In the genomic region with DNA sequence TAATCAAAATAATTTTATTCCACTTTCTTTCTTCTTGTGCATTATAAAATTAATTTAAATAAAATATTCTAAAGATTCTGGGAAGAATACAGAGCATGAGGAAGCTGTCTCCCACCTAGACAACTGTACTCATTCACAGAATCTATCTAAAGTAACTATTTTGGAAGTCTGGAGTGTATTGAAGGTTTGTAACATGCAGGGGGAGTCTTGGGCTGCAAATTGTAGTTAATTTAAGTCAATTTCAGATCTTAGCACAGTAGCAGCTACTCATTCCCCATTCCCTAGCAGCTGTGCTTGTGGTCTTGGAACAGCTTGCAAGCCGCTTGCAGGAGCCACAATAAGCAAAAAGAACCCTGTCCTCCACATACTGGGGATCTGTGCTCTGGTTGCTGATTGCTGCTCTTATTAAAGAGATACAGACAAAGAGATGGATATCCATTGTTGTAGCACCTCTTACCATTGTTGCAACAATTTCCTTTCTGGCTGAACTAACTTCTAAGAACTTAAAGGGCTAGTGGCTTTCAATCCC, we compare ENCODE assay signal across 31 cellular contexts.
DNase-seq lines count a peak whose midpoint lies in the region; ATAC-seq and TF ChIP-seq lines count a peak whose summit lies in the region.
"Had no signal": no experiment of that assay in that cellular context is flagged by ENCODE, and none has a peak within 500 bp of the region (broad histone marks: within the 10 kb centered on the region; RNA-seq: fewer than 3 reads in every experiment).

No MANE protein-coding gene starts in this region.

- no peak overlapping the region for H3K4me2 ChIP-seq in fibroblast of lung (ENCODE audit: extremely low read depth, insufficient read depth, low read length)
- peak overlapping the region; percentile 24 for H3K4me2 ChIP-seq in neural progenitor cell
- H3K4me2 ChIP-seq: KMS-11 had no signal

- peaks cover 3% of the 10 kb centered on the region for H3K27me3 Mint-ChIP-seq in neural progenitor cell (ENCODE audit: insufficient read depth, low read depth)
- H3K27me3 Mint-ChIP-seq: activated CD4-positive, alpha-beta T cell treated with anti-CD3 and anti-CD28 coated beads, Interleukin-2, amount 10 ng/mL, durations not matched to agents 24 days and 14 days; activated naive CD4-positive, alpha-beta T cell treated with anti-CD3 and anti-CD28 coated beads, Interleukin-2, amount 50 U/mL, for 24 hours; stimulated activated naive CD8-positive, alpha-beta T cell treated with anti-CD3 and anti-CD28 coated beads, Interleukin-15, Interleukin-2, amounts not matched to agents 100 ng/mL and 50 ng/mL, for 24 hours had no signal

- no peaks in the 10 kb centered on the region for H3K36me3 Mint-ChIP-seq in neural progenitor cell
- H3K36me3 Mint-ChIP-seq: activated naive CD4-positive, alpha-beta T cell treated with anti-CD3 and anti-CD28 coated beads, Interleukin-2, amount 50 U/mL, for 24 hours; CD14-positive monocyte had no signal

- H4K20me1 ChIP-seq in fibroblast of lung (ENCODE audit: control insufficient read depth, extremely low read depth, insufficient read depth, low read length), result no peaks in the 10 kb centered on the region
- H4K20me1 ChIP-seq in neural progenitor cell (ENCODE audit: low read depth), result no peaks in the 10 kb centered on the region

- H3K9me3 ChIP-seq in fibroblast of lung (ENCODE audit: control insufficient read depth, insufficient read depth, low read depth, low read length), result no peaks in the 10 kb centered on the region
- peaks cover 5% of the 10 kb centered on the region for H3K9me3 ChIP-seq in neural progenitor cell (ENCODE audit: low read depth)
- H3K9me3 ChIP-seq: colonic mucosa, Peyer's patch, testis had no signal

- peak; percentile 53 for DNase-seq in NCI-H146 (lab: John Stamatoyannopoulos, UW)
- DNase-seq in NCI-H146 treated with DMSO at 0.1 percent for 48 hours (lab: John Stamatoyannopoulos, UW; ENCODE audit: unreplicated experiment), result no peak
- DNase-seq in OCI-M1 (lab: John Stamatoyannopoulos, UW), result peak; percentile 40
- peak; percentile 4 to 50 for DNase-seq in fibroblast of lung (ENCODE audit: low read depth in 2 of 2)
- DNase-seq in neural progenitor cell (ENCODE audit: low spot score), result peak; percentile 55
- DNase-seq in activated CD4-positive, CD25-positive, alpha-beta regulatory T cell treated with anti-CD3 and anti-CD28 coated beads, Interleukin-2, amount 50 U/mL, for 72 hours, result no peak
- DNase-seq: 8988T; activated CD4-positive, alpha-beta T cell treated with anti-CD3 and anti-CD28 coated beads, Interleukin-2, amount 10 ng/mL, durations not matched to agents 24 days and 14 days; amygdala; colonic mucosa; effector CD8-positive, alpha-beta T cell; H7; head of caudate nucleus; kidney; NCI-H1436; NCI-H69; Peyer's patch; right cardiac atrium; SHP77; stimulated activated CD4-positive, alpha-beta T cell treated with anti-CD3 and anti-CD28 coated beads, Interleukin-1b, Interleukin-23, amount 100 ng/mL, for 48 hours; stimulated activated CD8-positive, alpha-beta memory T cell treated with anti-CD3 and anti-CD28 coated beads, Interleukin-4, amount 100 ng/mL, for 48 hours; T-helper 9 cell; testis had no signal

- TF ChIP-seq CTCF in fibroblast of lung (conservative IDR thresholded peaks at IDR 0.05 in 1 of 2, IDR thresholded peaks at IDR 0.05 in 1 of 2; ENCODE audit: low read depth in 1 of 2, low read length in 2 of 2), result peak in 1 of 2 donors; percentile 13
- TF ChIP-seq CTCF in neural progenitor cell (IDR thresholded peaks at IDR 0.05), result peak; percentile 18

- H3K4me3 ChIP-seq in fibroblast of lung (replicated peaks in 1 of 4; ENCODE audit: control extremely low read depth in 1 of 4, insufficient read depth in 1 of 4, low read depth in 3 of 4, low read length in 4 of 4), result no peak overlapping the region
- H3K4me3 ChIP-seq in neural progenitor cell, result no peak overlapping the region
- H3K4me3 ChIP-seq: colonic mucosa, Peyer's patch, testis had no signal

- H3K27me3 ChIP-seq in fibroblast of lung (ENCODE audit: control insufficient read depth, insufficient read depth, low read length), result no peaks in the 10 kb centered on the region
- H3K27me3 ChIP-seq in neural progenitor cell, result no peaks in the 10 kb centered on the region
- H3K27me3 ChIP-seq: colonic mucosa, Peyer's patch, testis had no signal

- peaks cover 26% of the 10 kb centered on the region for H3K4me1 Mint-ChIP-seq in neural progenitor cell
- H3K4me1 Mint-ChIP-seq: activated CD4-positive, alpha-beta T cell treated with anti-CD3 and anti-CD28 coated beads, Interleukin-2, amount 10 ng/mL, durations not matched to agents 24 days and 14 days; activated naive CD4-positive, alpha-beta T cell treated with anti-CD3 and anti-CD28 coated beads, Interleukin-2, amount 50 U/mL, for 24 hours; CD14-positive monocyte had no signal

- H3K36me3 ChIP-seq in fibroblast of lung (ENCODE audit: control insufficient read depth, insufficient read depth, low read length) (no peaks in the 10 kb centered on the region), neural progenitor cell (peaks cover 2% of the 10 kb centered on the region)
- H3K36me3 ChIP-seq: colonic mucosa, Peyer's patch had no signal

- no peaks in the 10 kb centered on the region for H3K79me2 ChIP-seq in fibroblast of lung (ENCODE audit: control insufficient read depth, insufficient read depth, low read length)
- H3K79me2 ChIP-seq in neural progenitor cell (ENCODE audit: low read depth), result no peaks in the 10 kb centered on the region

- H3K27ac ChIP-seq in fibroblast of lung (ENCODE audit: insufficient read depth, low read length), result no peak overlapping the region
- H3K27ac ChIP-seq in neural progenitor cell, result peak overlapping the region; percentile 82
- H3K27ac ChIP-seq: colonic mucosa, epithelial cell of prostate, KMS-11, Peyer's patch, testis, VCaP had no signal

- H3K4me1 ChIP-seq in fibroblast of lung (ENCODE audit: control insufficient read depth, extremely low read depth, insufficient read depth, low read length), result no peaks in the 10 kb centered on the region
- H3K4me1 ChIP-seq in neural progenitor cell, result peaks cover 46% of the 10 kb centered on the region
- H3K4me1 ChIP-seq: colonic mucosa, Peyer's patch, testis had no signal

- ATAC-seq in HG03135 (IDR thresholded peaks at IDR 0.05; ENCODE audit: unreplicated experiment) (no peak), SK-N-SH treated with all-trans-retinoic acid at 6 μM for 48 hours (no peak)
- ATAC-seq: right cardiac atrium had no signal

- no peak overlapping the region for H2AFZ ChIP-seq in fibroblast of lung (ENCODE audit: low read length)
- peak overlapping the region; percentile 73 for H2AFZ ChIP-seq in neural progenitor cell (replicated peaks)

- no peak overlapping the region for H3K9ac ChIP-seq in fibroblast of lung (ENCODE audit: insufficient read depth, low read length)
- H3K9ac ChIP-seq in neural progenitor cell, result no peak overlapping the region
- H3K9ac ChIP-seq: KMS-11 had no signal

- H3K27ac Mint-ChIP-seq in neural progenitor cell, result peak overlapping the region; percentile 8
- H3K27ac Mint-ChIP-seq: activated CD4-positive, alpha-beta T cell treated with anti-CD3 and anti-CD28 coated beads, Interleukin-2, amount 10 ng/mL, durations not matched to agents 24 days and 14 days; activated naive CD4-positive, alpha-beta T cell treated with anti-CD3 and anti-CD28 coated beads, Interleukin-2, amount 50 U/mL, for 24 hours; CD14-positive monocyte; stimulated activated naive CD8-positive, alpha-beta T cell treated with anti-CD3 and anti-CD28 coated beads, Interleukin-15, Interleukin-2, amounts not matched to agents 100 ng/mL and 50 ng/mL, for 24 hours had no signal

- no peak overlapping the region for H3K4me3 Mint-ChIP-seq in neural progenitor cell
- H3K4me3 Mint-ChIP-seq: activated CD4-positive, alpha-beta T cell treated with anti-CD3 and anti-CD28 coated beads, Interleukin-2, amount 10 ng/mL, durations not matched to agents 24 days and 14 days; activated naive CD4-positive, alpha-beta T cell treated with anti-CD3 and anti-CD28 coated beads, Interleukin-2, amount 50 U/mL, for 24 hours; CD14-positive monocyte; stimulated activated naive CD8-positive, alpha-beta T cell treated with anti-CD3 and anti-CD28 coated beads, Interleukin-15, Interleukin-2, amounts not matched to agents 100 ng/mL and 50 ng/mL, for 24 hours had no signal

- peaks cover 8% of the 10 kb centered on the region for H3K9me3 Mint-ChIP-seq in neural progenitor cell
- H3K9me3 Mint-ChIP-seq: activated CD4-positive, alpha-beta T cell treated with anti-CD3 and anti-CD28 coated beads, Interleukin-2, amount 10 ng/mL, durations not matched to agents 24 days and 14 days had no signal

- H3F3A ChIP-seq in neural progenitor cell (ENCODE audit: low read depth), result peaks cover 23% of the 10 kb centered on the region

TF ChIP-seq in SK-N-SH treated with all-trans-retinoic acid at 6 μM for 48 hours, 23 proteins besides CTCF, POLR2A, EP300 and RAD21:
- no peak for TF ChIP-seq ZC3H10 (CRISPR knock-in tag; IDR thresholded peaks at IDR 0.05)
- no peak for TF ChIP-seq PPARA (CRISPR knock-in tag; IDR thresholded peaks at IDR 0.05; ENCODE audit: borderline replicate concordance)
- no peak for TF ChIP-seq BACH2 (CRISPR knock-in tag; IDR thresholded peaks at IDR 0.05; ENCODE audit: borderline replicate concordance)
- TF ChIP-seq TCF4 (CRISPR knock-in tag; IDR thresholded peaks at IDR 0.05; ENCODE audit: borderline replicate concordance), result no peak
- TF ChIP-seq CSDC2 (CRISPR knock-in tag; IDR thresholded peaks at IDR 0.05), result no peak
- TF ChIP-seq RARB (CRISPR knock-in tag; IDR thresholded peaks at IDR 0.05), result no peak
- TF ChIP-seq ARNTL (CRISPR knock-in tag; IDR thresholded peaks at IDR 0.05; ENCODE audit: borderline replicate concordance, low read depth), result no peak
- TF ChIP-seq ZNF8 (CRISPR knock-in tag; IDR thresholded peaks at IDR 0.05), result no peak
- TF ChIP-seq, protein P1, sequence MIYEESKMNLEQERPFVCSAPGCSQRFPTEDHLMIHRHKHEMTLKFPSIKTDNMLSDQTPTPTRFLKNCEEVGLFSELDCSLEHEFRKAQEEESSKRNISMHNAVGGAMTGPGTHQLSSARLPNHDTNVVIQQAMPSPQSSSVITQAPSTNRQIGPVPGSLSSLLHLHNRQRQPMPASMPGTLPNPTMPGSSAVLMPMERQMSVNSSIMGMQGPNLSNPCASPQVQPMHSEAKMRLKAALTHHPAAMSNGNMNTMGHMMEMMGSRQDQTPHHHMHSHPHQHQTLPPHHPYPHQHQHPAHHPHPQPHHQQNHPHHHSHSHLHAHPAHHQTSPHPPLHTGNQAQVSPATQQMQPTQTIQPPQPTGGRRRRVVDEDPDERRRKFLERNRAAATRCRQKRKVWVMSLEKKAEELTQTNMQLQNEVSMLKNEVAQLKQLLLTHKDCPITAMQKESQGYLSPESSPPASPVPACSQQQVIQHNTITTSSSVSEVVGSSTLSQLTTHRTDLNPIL (CRISPR knock-in tag; IDR thresholded peaks at IDR 0.05; ENCODE audit: low read depth), result no peak
- TF ChIP-seq ZNF565 (CRISPR knock-in tag; conservative IDR thresholded peaks at IDR 0.05; ENCODE audit: low read depth), result no peak

Comparison
In these comparisons a context has a peak if more than half of its experiments do, and no peak if none do; other contexts are left out.
1. DNase-seq: peak in NCI-H146 (single experiment), OCI-M1 (single experiment), fibroblast of lung (2 of 2) and neural progenitor cell (single experiment); none in NCI-H146 treated with DMSO at 0.1 percent for 48 hours (single experiment) and activated CD4-positive, CD25-positive, alpha-beta regulatory T cell treated with anti-CD3 and anti-CD28 coated beads, Interleukin-2, amount 50 U/mL, for 72 hours (single experiment).